In genomic region chr10:94687625-94688248, GRCh38 we compare ENCODE assay signal across 16 cellular contexts. TPM values are rescaled to one million over a fixed set of nuclear protein-coding genes. Genes with fewer than 3 reads are reported as not detected.
"Had no signal": no experiment of that assay in that cellular context is flagged by ENCODE, and none has a peak within 500 bp of the region (broad histone marks: within the 10 kb centered on the region; RNA-seq: fewer than 3 reads in every experiment).

No MANE protein-coding gene starts in this region.

- H3K4me3 ChIP-seq: esophagus muscularis mucosa, gastrocnemius medialis, heart right ventricle, right atrium auricular region had no signal

- H3K4me1 ChIP-seq: esophagus muscularis mucosa, gastrocnemius medialis, heart right ventricle, right atrium auricular region had no signal

- ATAC-seq: effector memory CD8-positive, alpha-beta T cell; gastrocnemius medialis; heart right ventricle; left ventricle myocardium superior; naive thymus-derived CD8-positive, alpha-beta T cell had no signal

- DNase-seq: effector memory CD8-positive, alpha-beta T cell; gastrocnemius medialis; heart right ventricle; left ventricle myocardium superior; mesendoderm; naive thymus-derived CD8-positive, alpha-beta T cell; posterior cingulate gyrus; small intestine; stimulated activated CD4-positive, alpha-beta T cell treated with anti-CD3 and anti-CD28 coated beads, Interleukin-12 subunit alpha, Interleukin-12 subunit beta, amount 100 ng/mL, for 4 hours; stimulated activated naive CD4-positive, alpha-beta T cell treated with Interleukin-2 at 50 U/mL for 16 hours had no signal

- H3K36me3 ChIP-seq: esophagus muscularis mucosa, gastrocnemius medialis, heart right ventricle, right atrium auricular region had no signal

- H3K9me3 ChIP-seq: gastrocnemius medialis had no signal

RNA-seq across cellular contexts. Expression of gene CYP2C18, which starts 4.2 kb away (rescaled TPM):
- total RNA-seq: fibroblast of villous mesenchyme; heart right ventricle; left ventricle myocardium superior; lung microvascular endothelial cell; naive thymus-derived CD8-positive, alpha-beta T cell; osteocyte; pulmonary artery endothelial cell; right atrium auricular region had no signal
